27 cellular contexts compared by ENCODE assay signal in genomic region chr2:26732446-26732845, GRCh38. TPM values are rescaled to one million over a fixed set of nuclear protein-coding genes. Genes with fewer than 3 reads are reported as not detected.
"Had no signal": no experiment of that assay in that cellular context is flagged by ENCODE, and none has a peak within 500 bp of the region (broad histone marks: within the 10 kb centered on the region; RNA-seq: fewer than 3 reads in every experiment).

No MANE protein-coding gene starts in this region.

- H3K9me3 ChIP-seq: esophagus muscularis mucosa, gastroesophageal sphincter, heart left ventricle, left lung, mucosa of descending colon, thoracic aorta, tibial nerve, upper lobe of right lung, uterus had no signal

- H3K9ac ChIP-seq: parathyroid adenoma had no signal

- H2AFZ ChIP-seq: hepatocyte, parathyroid adenoma had no signal

- H3K27me3 ChIP-seq: esophagus muscularis mucosa, gastroesophageal sphincter, hepatocyte, upper lobe of right lung, uterus had no signal

- H3K36me3 ChIP-seq: heart left ventricle, left lung, tibial nerve, upper lobe of right lung, uterus had no signal

- ATAC-seq: foreskin keratinocyte; gastroesophageal sphincter; heart left ventricle; left cardiac atrium; left lung; mucosa of descending colon; natural killer cell treated with Interleukin-12 subunit alpha and Interleukin-12 subunit beta and Interleukin-15 and Interleukin-18, amount 100 ng/mL, for 72 hours; sciatic nerve; stimulated activated naive B cell treated with anti-CD40 and anti-IgM and Interleukin-4, amounts not matched to agents 10 μg/mL and 1 μg/mL and 100 μg/mL, for 72 hours; upper lobe of right lung had no signal

- FAIRE-seq: endothelial cell of umbilical vein, kidney had no signal

- H3K79me2 ChIP-seq: hepatocyte had no signal

- H3K27ac ChIP-seq: coronary artery, esophagus muscularis mucosa, foreskin keratinocyte, gastroesophageal sphincter, heart left ventricle, hepatocyte, left lung, parathyroid adenoma, thoracic aorta, tibial nerve, upper lobe of right lung, uterus had no signal

- H3K4me2 ChIP-seq: hepatocyte had no signal

- H3K4me1 ChIP-seq: foreskin keratinocyte, gastroesophageal sphincter, upper lobe of right lung, uterus had no signal

- DNase-seq: dermis blood vessel endothelial cell; effector memory CD4-positive, alpha-beta T cell; foreskin keratinocyte; heart left ventricle; kidney; left cardiac atrium; left lung; mesenchymal stem cell; mucosa of descending colon; naive B cell; stimulated activated CD4-positive, alpha-beta T cell treated with anti-CD3 and anti-CD28 coated beads, Interleukin-2, amount 100 ng/mL, for 48 hours; stimulated activated naive B cell treated with anti-CD40 and anti-IgM and Interleukin-4, amounts not matched to agents 10 μg/mL and 1 μg/mL and 100 μg/mL, for 72 hours; upper lobe of right lung; uterus had no signal

- H3K4me3 ChIP-seq: coronary artery, esophagus muscularis mucosa, gastroesophageal sphincter, heart left ventricle, hepatocyte, left lung, mucosa of descending colon, thoracic aorta, tibial nerve, upper lobe of right lung, uterus had no signal

RNA-seq across cellular contexts. Expression of gene KCNK3, which starts 39.9 kb away (rescaled TPM):
- total RNA-seq: endothelial cell of umbilical vein; foreskin keratinocyte; lung microvascular endothelial cell; natural killer cell treated with Interleukin-12 subunit alpha and Interleukin-12 subunit beta and Interleukin-15 and Interleukin-18, amount 100 ng/mL, for 72 hours; osteoblast had no signal
- polyA plus RNA-seq: endothelial cell of umbilical vein, fibroblast of lung, foreskin keratinocyte had no signal

RNA-seq across cellular contexts. Expression of gene CENPA, which starts 53.4 kb away (rescaled TPM):
- total RNA-seq: gastroesophageal sphincter, thoracic aorta had no signal
